20 cellular contexts compared by ENCODE assay signal in the genomic region with DNA sequence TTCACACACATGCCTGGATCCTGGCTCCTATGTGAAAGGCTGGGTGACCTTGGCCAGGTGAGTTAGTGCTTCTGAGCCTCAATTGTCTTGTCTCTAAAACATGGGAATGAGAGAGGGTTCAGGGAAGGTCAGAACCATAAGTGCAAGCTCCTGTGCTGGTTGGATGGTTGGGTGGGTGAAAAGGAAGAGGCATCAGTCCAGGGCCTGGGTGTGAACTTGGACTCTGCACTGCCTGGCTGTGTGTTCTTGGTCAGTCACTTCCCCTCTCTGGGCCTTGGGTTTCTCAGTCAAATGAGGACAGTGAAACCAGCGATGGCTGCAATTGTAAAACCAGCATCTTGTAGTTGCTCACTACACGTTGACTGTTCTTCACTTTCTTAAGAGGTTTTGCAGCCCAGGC. TPM values are rescaled to one million over a fixed set of nuclear protein-coding genes. Genes with fewer than 3 reads are reported as not detected.
DNase-seq lines count a peak whose midpoint lies in the region; ATAC-seq and TF ChIP-seq lines count a peak whose summit lies in the region.
"Had no signal": no experiment of that assay in that cellular context is flagged by ENCODE, and none has a peak within 500 bp of the region (broad histone marks: within the 10 kb centered on the region; RNA-seq: fewer than 3 reads in every experiment).

No MANE protein-coding gene starts in this region.

- peaks cover 32% of the 10 kb centered on the region for H3K27me3 Mint-ChIP-seq in dendritic cell treated with granulocyte-macrophage colony-stimulating factor and Interleukin-4, amounts not matched to agents 40 ng/mL and 50 ng/mL, for 4 days
- no peaks in the 10 kb centered on the region for H3K27me3 Mint-ChIP-seq in glutamatergic neuron (ENCODE audit: unreplicated experiment)

- 0 out of 2 replicates have a peak overlapping the region, but pooled peaks have one; percentile 37 for H3K9ac ChIP-seq in BLaER1

- H3K27ac ChIP-seq in BLaER1 (peak overlapping the region; percentile 61; the same call in 1 of the 2 replicates), HEK293 (ENCODE audit: extremely low read depth, low read depth, low read length) (no peak overlapping the region), osteoblast (ENCODE audit: low read depth, low read length) (no peak overlapping the region)

- H3K27ac Mint-ChIP-seq in dendritic cell treated with granulocyte-macrophage colony-stimulating factor and Interleukin-4, amounts not matched to agents 40 ng/mL and 50 ng/mL, for 4 days, result peak overlapping the region; percentile 51
- H3K27ac Mint-ChIP-seq in glutamatergic neuron (ENCODE audit: unreplicated experiment), result no peak overlapping the region
- H3K27ac Mint-ChIP-seq: CD4-positive, alpha-beta T cell had no signal

- peak overlapping the region; percentile 90 for H3K4me2 ChIP-seq in BLaER1
- no peak overlapping the region for H3K4me2 ChIP-seq in osteoblast (ENCODE audit: insufficient read depth, low read length)

- CTCF ChIA-PET in HEK293 (lab: Yijun Ruan, JAX), result interaction anchor here (1.0 to 1.2 kb wide), 2 partner anchors 8 to 175 kb away, joined by 3 read pairs; no protein-coding TSS in a partner anchor

- H3K27me3 ChIP-seq in BLaER1 (no peaks in the 10 kb centered on the region), osteoblast (ENCODE audit: insufficient read depth, low read length) (peaks cover 25% of the 10 kb centered on the region)

- H3K4me3 Mint-ChIP-seq in dendritic cell treated with granulocyte-macrophage colony-stimulating factor and Interleukin-4, amounts not matched to agents 40 ng/mL and 50 ng/mL, for 4 days, result no peak overlapping the region
- H3K4me3 Mint-ChIP-seq in glutamatergic neuron (ENCODE audit: unreplicated experiment), result no peak overlapping the region
- H3K4me3 Mint-ChIP-seq: CD4-positive, alpha-beta T cell had no signal

- H3K4me1 Mint-ChIP-seq in dendritic cell treated with granulocyte-macrophage colony-stimulating factor and Interleukin-4, amounts not matched to agents 40 ng/mL and 50 ng/mL, for 4 days (ENCODE audit: low read depth), result peaks cover 17% of the 10 kb centered on the region
- H3K4me1 Mint-ChIP-seq in glutamatergic neuron (ENCODE audit: low read depth, unreplicated experiment), result peaks cover 17% of the 10 kb centered on the region

- peaks cover 28% of the 10 kb centered on the region for H3K4me1 ChIP-seq in BLaER1
- H3K4me1 ChIP-seq in HEK293 (ENCODE audit: control insufficient read depth, insufficient read depth, low read length), result no peaks in the 10 kb centered on the region
- H3K4me1 ChIP-seq in osteoblast (ENCODE audit: insufficient read depth, low read length), result no peaks in the 10 kb centered on the region

- TF ChIP-seq CTCF in HEK293 (tag by site-specific recombination; IDR thresholded peaks at IDR 0.05) (no peak), osteoblast (IDR thresholded peaks at IDR 0.05; ENCODE audit: extremely low read depth, low read depth, low read length) (no peak), glutamatergic neuron (IDR thresholded peaks at IDR 0.05; ENCODE audit: partially characterized antibody, unreplicated experiment) (no peak)

- no peak for ATAC-seq in left cardiac atrium
- ATAC-seq: GM12878, HCT116 had no signal

- H4K20me1 ChIP-seq in BLaER1 (0 out of 2 replicates have a peak, but pooled peaks cover 6% of the 10 kb centered on the region), osteoblast (ENCODE audit: insufficient read depth, low read length) (no peaks in the 10 kb centered on the region)

- H3K9me3 ChIP-seq in BLaER1 (no peaks in the 10 kb centered on the region), HEK293 (ENCODE audit: control insufficient read depth, insufficient read depth, low read depth, low read length) (no peaks in the 10 kb centered on the region), osteoblast (ENCODE audit: low read depth, low read length) (no peaks in the 10 kb centered on the region)

- H2AFZ ChIP-seq in osteoblast (ENCODE audit: low read length), result no peak overlapping the region

- H3K4me3 ChIP-seq in BLaER1, result no peak overlapping the region
- no peak overlapping the region for H3K4me3 ChIP-seq in HEK293 (ENCODE audit: low read depth, low read length)
- H3K4me3 ChIP-seq in osteoblast (ENCODE audit: insufficient read depth, low read length), result no peak overlapping the region
- H3K4me3 ChIP-seq: GM12878 had no signal

- H3K9me3 Mint-ChIP-seq in dendritic cell treated with granulocyte-macrophage colony-stimulating factor and Interleukin-4, amounts not matched to agents 40 ng/mL and 50 ng/mL, for 4 days, result no peaks in the 10 kb centered on the region
- H3K9me3 Mint-ChIP-seq in glutamatergic neuron (ENCODE audit: unreplicated experiment), result peaks cover 1% of the 10 kb centered on the region
- H3K9me3 Mint-ChIP-seq: CD4-positive, alpha-beta T cell had no signal

- H3K79me2 ChIP-seq in osteoblast (ENCODE audit: insufficient read depth, low read length), result no peaks in the 10 kb centered on the region

- no peaks in the 10 kb centered on the region for H3K36me3 Mint-ChIP-seq in dendritic cell treated with granulocyte-macrophage colony-stimulating factor and Interleukin-4, amounts not matched to agents 40 ng/mL and 50 ng/mL, for 4 days (ENCODE audit: low read depth)
- H3K36me3 Mint-ChIP-seq in glutamatergic neuron (ENCODE audit: unreplicated experiment), result peaks cover 10% of the 10 kb centered on the region

- DNase-seq in osteoblast (ENCODE audit: insufficient read length, low spot score, missing footprints) (peak; percentile 41), left cardiac atrium (no peak), glutamatergic neuron (no peak), DMS79 treated with DMSO at 0.1 percent for 48 hours (lab: John Stamatoyannopoulos, UW) (no peak)
- DNase-seq: 8988T; C1 segment of cervical spinal cord; Calu3; CD4-positive, alpha-beta T cell; DND-41; EL; GOT3 had no signal

- POLR2A ChIA-PET in HEK293 (lab: Yijun Ruan, JAX), result no interaction called here

- intact Hi-C loops in dendritic cell treated with granulocyte-macrophage colony-stimulating factor and Interleukin-4, amounts not matched to agents 40 ng/mL and 50 ng/mL, for 4 days (cut with micrococcal nuclease), result no loop called here
- intact Hi-C loops in left cardiac atrium (cut with DNase I), result no loop called here

- H3K36me3 ChIP-seq in BLaER1 (no peaks in the 10 kb centered on the region), HEK293 (ENCODE audit: control insufficient read depth in 2 of 2, insufficient read depth in 1 of 2, low read length in 2 of 2) (no peaks in the 10 kb centered on the region), osteoblast (ENCODE audit: insufficient read depth, low read length) (no peaks in the 10 kb centered on the region)

TF ChIP-seq in HEK293, 187 proteins besides CTCF, POLR2A, EP300 and RAD21:
- TF ChIP-seq FEZF1 (tag by site-specific recombination; IDR thresholded peaks at IDR 0.05) (no peak), ZNF768 (tag by site-specific recombination; IDR thresholded peaks at IDR 0.05) (peak; percentile 43; the same call in 1 of the 2 replicates), KLF10 (tag by site-specific recombination; IDR thresholded peaks at IDR 0.05) (no peak), ZNF639 (tag by site-specific recombination; IDR thresholded peaks at IDR 0.05) (no peak)
TF ChIP-seq in HEK293: peak in this region for 1.

RNA-seq across cellular contexts. Expression of gene KCNG4, which starts 0.6 kb away (rescaled TPM):
- total RNA-seq in osteoblast, result not detected in 2 replicates
- total RNA-seq in left cardiac atrium, result not detected
- not detected for total RNA-seq in glutamatergic neuron (ENCODE audit: unreplicated experiment)
- total RNA-seq: A673; Calu3; CD4-positive, alpha-beta T cell; G401; GM12878; H7; HT-29 had no signal

RNA-seq across cellular contexts. Expression of gene ADAD2, which starts 49.5 kb away (rescaled TPM):
- total RNA-seq in osteoblast, result under 0.01 TPM in 1 of 2 replicates, not detected in the other
- total RNA-seq in left cardiac atrium, result under 1 TPM in 1 of 2 donors, not detected in 1; 0.59 TPM
- total RNA-seq in glutamatergic neuron (ENCODE audit: unreplicated experiment), result not detected
- total RNA-seq: A673, Calu3, G401, H7, HT-29 had no signal

RNA-seq across cellular contexts. Expression of gene TAF1C, which starts 53.6 kb away (rescaled TPM):
- 19.5 and 20.6 TPM in 2 replicates for total RNA-seq in osteoblast
- total RNA-seq in left cardiac atrium, result 10 to 100 TPM; 27.9 to 33.6 TPM
- total RNA-seq in glutamatergic neuron (ENCODE audit: unreplicated experiment), result 74.7 TPM

RNA-seq across cellular contexts. Expression of gene WFDC1, which starts 54.2 kb away (rescaled TPM):
- total RNA-seq in osteoblast (not detected in 2 replicates), left cardiac atrium (1 to 10 TPM; 1.9 to 2.5 TPM), glutamatergic neuron (ENCODE audit: unreplicated experiment) (0.93 TPM)
- total RNA-seq: A673; Calu3; CD4-positive, alpha-beta T cell; G401; GM12878; HT-29 had no signal
